In the genomic region with DNA sequence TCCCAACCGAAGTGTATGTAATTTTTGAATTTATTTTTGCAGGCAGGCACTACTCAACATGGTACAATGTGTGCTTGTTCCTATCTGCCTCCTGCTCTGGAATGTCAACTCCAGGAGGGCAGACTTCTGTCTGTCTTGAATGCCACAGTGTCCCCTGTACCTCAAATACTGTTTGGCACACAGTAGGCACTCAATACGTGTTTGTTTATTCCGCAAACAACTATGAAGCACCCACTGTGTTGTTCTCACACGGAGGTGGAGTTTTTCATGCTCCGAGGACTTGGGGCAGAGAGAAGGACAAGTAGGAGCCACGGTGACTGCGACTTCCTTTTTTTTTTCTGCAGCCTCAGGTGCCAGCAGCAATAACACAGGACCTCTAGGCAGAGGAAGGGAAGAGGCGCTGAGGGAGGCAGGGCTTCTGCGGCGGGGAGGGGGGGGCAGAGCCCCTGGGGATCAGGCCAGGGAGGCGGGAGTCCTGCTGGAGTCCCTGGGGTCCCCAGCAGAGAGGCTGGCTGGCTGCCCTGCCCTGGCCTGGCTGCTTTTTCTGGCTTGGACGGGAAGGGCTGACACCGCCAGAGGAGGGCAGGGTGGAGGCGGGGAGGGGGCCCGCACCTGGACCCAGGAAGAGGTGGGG, we compare ENCODE assay signal across 11 cellular contexts. TPM values are rescaled to one million over a fixed set of nuclear protein-coding genes. Genes with fewer than 3 reads are reported as not detected.
A peak's percentile ranks its signal among the peaks of the same experiment; 100 is the strongest.
DNase-seq lines count a peak whose midpoint lies in the region; ATAC-seq and TF ChIP-seq lines count a peak whose summit lies in the region.
"Had no signal": no experiment of that assay in that cellular context is flagged by ENCODE, and none has a peak within 500 bp of the region (broad histone marks: within the 10 kb centered on the region; RNA-seq: fewer than 3 reads in every experiment).

No MANE protein-coding gene starts in this region.

- DNase-seq in DMS153 (lab: John Stamatoyannopoulos, UW) (peak; percentile 36), NCI-H1436 treated with DMSO at 0.1 percent for 48 hours (lab: John Stamatoyannopoulos, UW) (peak; percentile 55), astrocyte of the spinal cord (ENCODE audit: low read depth, low spot score) (no peak), mesothelial cell of epicardium (ENCODE audit: low spot score in 2 of 2, unreplicated experiment in 2 of 2) (no peak), HPDE6-E6E7 (ENCODE audit: extremely low spot score) (no peak), NCI-H187 treated with DMSO at 0.1 percent for 48 hours (lab: John Stamatoyannopoulos, UW) (no peak)
- no peak for DNase-seq in central memory CD4-positive, alpha-beta T cell
- DNase-seq: DND-41 had no signal

- no peak overlapping the region for H3K4me3 ChIP-seq in astrocyte of the spinal cord (ENCODE audit: low read depth, low read length)

- H3K4me1 Mint-ChIP-seq in mesothelial cell of epicardium, result peaks cover 3% of the 10 kb centered on the region
- H3K4me1 Mint-ChIP-seq: central memory CD8-positive, alpha-beta T cell had no signal

- H3K27ac Mint-ChIP-seq in mesothelial cell of epicardium, result peak overlapping the region; percentile 18
- H3K27ac Mint-ChIP-seq: nephron had no signal

- H3K9me3 Mint-ChIP-seq in mesothelial cell of epicardium, result no peaks in the 10 kb centered on the region
- H3K9me3 Mint-ChIP-seq: central memory CD8-positive, alpha-beta T cell had no signal

- no peaks in the 10 kb centered on the region for H3K36me3 Mint-ChIP-seq in mesothelial cell of epicardium

- TF ChIP-seq CTCF in astrocyte of the spinal cord (IDR thresholded peaks at IDR 0.05; ENCODE audit: low read depth, low read length), result peak; percentile 6
- TF ChIP-seq CTCF in mesothelial cell of epicardium (IDR thresholded peaks at IDR 0.05; ENCODE audit: unreplicated experiment), result no peak

- no peak for ATAC-seq in GM21360 (IDR thresholded peaks at IDR 0.05; ENCODE audit: unreplicated experiment)

- in situ Hi-C loops in astrocyte of the spinal cord (cut with HindIII; ENCODE audit: low sequenced_read_pairs), result no loop called here

- H3K27me3 Mint-ChIP-seq in mesothelial cell of epicardium (ENCODE audit: low read depth), result peaks cover 10% of the 10 kb centered on the region

- H3K4me3 Mint-ChIP-seq in mesothelial cell of epicardium, result no peak overlapping the region
- H3K4me3 Mint-ChIP-seq: central memory CD8-positive, alpha-beta T cell; nephron had no signal

RNA-seq across cellular contexts. Expression of a gene that starts 29.3 kb away (rescaled TPM):
- total RNA-seq in mesothelial cell of epicardium, result 7.4 to 8.2 TPM (median 7.7 TPM) in 3 replicates

RNA-seq across cellular contexts. Expression of a gene that starts 50.5 kb away (rescaled TPM):
- 6.5 to 6.9 TPM (median 6.8 TPM) in 3 replicates for total RNA-seq in mesothelial cell of epicardium

Comparison
In these comparisons a context has a peak if more than half of its experiments do, and no peak if none do; other contexts are left out.
1. DNase-seq: peak in DMS153 (single experiment) and NCI-H1436 treated with DMSO at 0.1 percent for 48 hours (single experiment); none in astrocyte of the spinal cord (single experiment), mesothelial cell of epicardium (0 of 2), central memory CD4-positive, alpha-beta T cell (single experiment), HPDE6-E6E7 (single experiment) and NCI-H187 treated with DMSO at 0.1 percent for 48 hours (single experiment).